Comparison of ENCODE assay signal across 9 cellular contexts in genomic region chr11:130827697-130828377, GRCh38.
A peak's percentile ranks its signal among the peaks of the same experiment; 100 is the strongest.
DNase-seq lines count a peak whose midpoint lies in the region; ATAC-seq and TF ChIP-seq lines count a peak whose summit lies in the region.
"Had no signal": no experiment of that assay in that cellular context is flagged by ENCODE, and none has a peak within 500 bp of the region (broad histone marks: within the 10 kb centered on the region; RNA-seq: fewer than 3 reads in every experiment).

No MANE protein-coding gene starts in this region.

- TF ChIP-seq EP300 in neural cell (conservative IDR thresholded peaks at IDR 0.05; ENCODE audit: poor library complexity, severe bottlenecking): no peak

- H3K9ac ChIP-seq in neural cell (ENCODE audit: low read length): no peak overlapping the region

- H3K79me2 ChIP-seq in neural cell (replicated peaks; ENCODE audit: insufficient read depth, low read length): no peaks in the 10 kb centered on the region

- H3F3A ChIP-seq in neural cell (ENCODE audit: insufficient read depth, low read length, poor library complexity, severe bottlenecking): no peaks in the 10 kb centered on the region

- H3K36me3 ChIP-seq in RWPE2 (ENCODE audit: low read depth) (no peaks in the 10 kb centered on the region), neural cell (ENCODE audit: insufficient read depth, low read length) (no peaks in the 10 kb centered on the region)
- H3K36me3 ChIP-seq: vagina had no signal

- no peaks in the 10 kb centered on the region for H4K20me1 ChIP-seq in neural cell (ENCODE audit: insufficient read depth)

- no peak overlapping the region for H3K4me2 ChIP-seq in neural cell (ENCODE audit: low read length)

- H3K9me3 ChIP-seq in RWPE2 (ENCODE audit: severe bottlenecking): no peaks in the 10 kb centered on the region
- no peaks in the 10 kb centered on the region for H3K9me3 ChIP-seq in neural cell (ENCODE audit: low read length)
- H3K9me3 ChIP-seq: vagina had no signal

- H3K9me2 ChIP-seq in neural cell (ENCODE audit: insufficient read depth, low read length): no peaks in the 10 kb centered on the region

- TF ChIP-seq CTCF in AG10803 (conservative IDR thresholded peaks at IDR 0.05; ENCODE audit: low read length) (peak; percentile 78), RWPE2 (IDR thresholded peaks at IDR 0.05; ENCODE audit: poor library complexity, severe bottlenecking) (peak; percentile 77), neural cell (IDR thresholded peaks at IDR 0.05; ENCODE audit: poor library complexity, severe bottlenecking) (peak; percentile 50)

- peak; percentile 57 for TF ChIP-seq RAD21 in neural cell (conservative IDR thresholded peaks at IDR 0.05)

- no peak overlapping the region for H3K27ac ChIP-seq in RWPE2 (ENCODE audit: poor library complexity, severe bottlenecking)
- H3K27ac ChIP-seq in neural cell (ENCODE audit: low read length): no peak overlapping the region
- H3K27ac ChIP-seq: vagina had no signal

- H3K27me3 ChIP-seq in RWPE2 (ENCODE audit: insufficient read depth, poor library complexity, severe bottlenecking) (no peaks in the 10 kb centered on the region), neural cell (ENCODE audit: insufficient read depth, low read depth, low read length) (no peaks in the 10 kb centered on the region)
- H3K27me3 ChIP-seq: vagina had no signal

- no peaks in the 10 kb centered on the region for H3K4me1 ChIP-seq in RWPE2 (ENCODE audit: insufficient read depth, poor library complexity, severe bottlenecking)

- H3K4me3 ChIP-seq in AG10803 (ENCODE audit: low read length): no peak overlapping the region
- H3K4me3 ChIP-seq in RWPE2 (ENCODE audit: severe bottlenecking): no peak overlapping the region
- H3K4me3 ChIP-seq in neural cell (ENCODE audit: low read length): no peak overlapping the region
- H3K4me3 ChIP-seq: vagina had no signal

- ATAC-seq in GM19351 (IDR thresholded peaks at IDR 0.05; ENCODE audit: unreplicated experiment): peak; percentile 61
- peak; percentile 92 for ATAC-seq in RWPE2 (ENCODE audit: low read depth)
- peak; percentile 83 for ATAC-seq in esophagus mucosa
- no peak for ATAC-seq in GM21529 (IDR thresholded peaks at IDR 0.05; ENCODE audit: unreplicated experiment)
- no peak for ATAC-seq in HG02571 (IDR thresholded peaks at IDR 0.05; ENCODE audit: unreplicated experiment)

- DNase-seq in AG10803 (ENCODE audit: low read depth) (peak; percentile 79), RWPE2 (ENCODE audit: low spot score) (no peak)
- DNase-seq in activated naive CD4-positive, alpha-beta T cell (lab: John Stamatoyannopoulos, UW): no peak

- no peak overlapping the region for H2AFZ ChIP-seq in neural cell (ENCODE audit: low read depth, low read length)

TF ChIP-seq in neural cell, 6 proteins besides CTCF, POLR2A, EP300 and RAD21:
- TF ChIP-seq TAF1 (IDR thresholded peaks at IDR 0.05; ENCODE audit: low read depth) (no peak), SMC3 (conservative IDR thresholded peaks at IDR 0.05; ENCODE audit: poor library complexity) (peak; percentile 64)

Comparison
In these comparisons a context has a peak if more than half of its experiments do, and no peak if none do; other contexts are left out.
1. ATAC-seq: peak in GM19351 (single experiment), RWPE2 (single experiment) and esophagus mucosa (single experiment); none in GM21529 (single experiment) and HG02571 (single experiment).
2. Peak in every context shown above with its lines, with median percentiles within 50 percentile points of each other: CTCF ChIP-seq.